1 cellular context compared by ENCODE assay signal in the genomic region with DNA sequence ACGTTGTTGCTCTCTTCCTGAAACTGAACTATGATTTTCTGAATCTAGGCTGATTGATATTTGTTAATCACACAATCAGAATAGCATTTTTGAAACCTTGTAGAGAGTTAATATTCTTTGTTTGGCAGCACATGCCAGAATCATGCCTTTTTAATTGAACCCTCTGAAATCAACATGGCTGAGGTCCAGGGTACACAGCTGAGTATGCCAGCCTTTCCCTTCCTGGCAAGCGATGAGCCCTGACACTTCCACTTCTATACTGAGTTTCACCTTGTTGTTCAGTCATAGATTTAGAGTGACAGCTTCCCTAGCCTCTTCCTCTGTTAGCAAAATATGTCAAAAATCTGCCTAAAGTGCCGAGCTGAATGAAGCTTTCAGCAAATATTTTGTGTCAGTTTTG.
TF ChIP-seq lines count a peak whose summit lies in the region.

No MANE protein-coding gene starts in this region.

TF ChIP-seq in endothelial cell of umbilical vein, 7 proteins besides CTCF, POLR2A, EP300 and RAD21:
- TF ChIP-seq JUN (IDR thresholded peaks at IDR 0.05; ENCODE audit: borderline replicate concordance, insufficient read depth, insufficient read length, low read depth) (no peak), POLR2AphosphoS5 (IDR thresholded peaks at IDR 0.05; ENCODE audit: insufficient read depth, low read depth, low read length) (no peak), FOS (IDR thresholded peaks at IDR 0.05; ENCODE audit: borderline replicate concordance, insufficient read depth, low read length) (no peak), EZH2 (IDR thresholded peaks at IDR 0.05; ENCODE audit: borderline replicate concordance, low read depth, low read length, severe bottlenecking) (no peak), MYC (IDR thresholded peaks at IDR 0.05; ENCODE audit: low read depth, low read length) (no peak), GATA2 (IDR thresholded peaks at IDR 0.05; ENCODE audit: insufficient read depth, insufficient read length, low read depth, low read length) (no peak)
- TF ChIP-seq, protein P1, sequence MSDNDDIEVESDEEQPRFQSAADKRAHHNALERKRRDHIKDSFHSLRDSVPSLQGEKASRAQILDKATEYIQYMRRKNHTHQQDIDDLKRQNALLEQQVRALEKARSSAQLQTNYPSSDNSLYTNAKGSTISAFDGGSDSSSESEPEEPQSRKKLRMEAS (IDR thresholded peaks at IDR 0.05; ENCODE audit: insufficient read depth, insufficient read length), result no peak
